ENCODE assay signal across 1 cellular context in the genomic region with DNA sequence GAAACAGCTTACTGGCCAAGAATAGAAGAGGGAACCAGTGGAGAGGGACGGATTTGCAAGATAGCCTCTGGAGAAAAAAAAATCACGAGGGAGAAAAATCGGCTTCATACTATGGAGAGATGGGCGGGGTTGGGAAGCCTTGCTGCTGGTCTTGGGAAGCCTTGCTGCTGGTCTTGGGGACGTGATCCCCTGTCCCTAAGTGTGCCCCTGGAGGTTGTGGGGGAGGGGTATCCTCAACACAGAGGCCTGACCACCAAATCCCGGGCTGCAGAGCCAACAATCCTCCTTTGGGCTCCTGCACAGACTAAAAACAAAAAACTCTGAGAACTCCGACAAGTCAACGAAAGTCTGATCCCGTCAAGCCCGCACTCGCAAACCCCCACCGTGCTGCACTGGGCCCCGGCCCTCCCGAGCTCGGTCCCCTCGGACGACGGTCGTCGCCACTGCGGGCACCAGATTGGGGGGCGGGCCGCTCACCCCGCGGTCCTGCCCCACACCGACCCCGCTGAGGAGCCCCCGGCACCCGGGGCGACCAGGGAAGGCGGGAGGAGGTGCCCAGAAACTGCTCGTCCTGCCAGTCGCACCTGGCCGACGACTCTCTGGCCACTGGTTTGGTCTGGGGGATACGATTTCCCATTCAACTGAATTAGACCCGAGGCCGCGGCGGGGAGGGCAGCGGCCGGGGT.
TF ChIP-seq lines count a peak whose summit lies in the region.

No MANE protein-coding gene starts in this region.

TF ChIP-seq in K562, 482 proteins besides CTCF, POLR2A, EP300 and RAD21 (continued from another document):
- TF ChIP-seq CC2D1A (IDR thresholded peaks at IDR 0.05) (no peak), MLLT1 (IDR thresholded peaks at IDR 0.05) (0 out of 4 replicates have a peak, but pooled peaks of 1 of the 2 experiments have one; percentile 34), MED1 (CRISPR knock-in tag; IDR thresholded peaks at IDR 0.05; ENCODE audit: borderline replicate concordance) (no peak), RBBP5 (IDR thresholded peaks at IDR 0.05; ENCODE audit: borderline replicate concordance, insufficient read depth, low read length, poor library complexity, severe bottlenecking) (peak; percentile 44), TEAD2 (tag; IDR thresholded peaks at IDR 0.05) (no peak), PCBP1 (IDR thresholded peaks at IDR 0.05; ENCODE audit: low read depth, low read length, poor library complexity, severe bottlenecking) (no peak), NR1H2 (CRISPR knock-in tag; IDR thresholded peaks at IDR 0.05) (no peak), ZBTB5 (IDR thresholded peaks at IDR 0.05) (no peak), ZNF12 (CRISPR knock-in tag; IDR thresholded peaks at IDR 0.05) (no peak; the same call in 1 of the 2 replicates), KDM5B (IDR thresholded peaks at IDR 0.05; ENCODE audit: insufficient replicate concordance, low read depth, low read length) (peak; percentile 22), TCF3 (CRISPR knock-in tag; IDR thresholded peaks at IDR 0.05) (no peak), RBM17 (IDR thresholded peaks at IDR 0.05; ENCODE audit: borderline replicate concordance, low read depth, low read length) (no peak), ZNF311 (CRISPR knock-in tag; IDR thresholded peaks at IDR 0.05) (no peak), CBX2 (IDR thresholded peaks at IDR 0.05; ENCODE audit: insufficient read depth, low read length, poor library complexity, severe bottlenecking) (no peak), ZNF263 (CRISPR knock-in tag; IDR thresholded peaks at IDR 0.05; ENCODE audit: borderline replicate concordance) (no peak), RNF2 (IDR thresholded peaks at IDR 0.05) (no peak), RFX5 (IDR thresholded peaks at IDR 0.05; ENCODE audit: low read depth, low read length) (no peak), ZZZ3 (IDR thresholded peaks at IDR 0.05) (no peak), ELK1 (CRISPR knock-in tag; IDR thresholded peaks at IDR 0.05) (no peak), ZNF551 (CRISPR knock-in tag; IDR thresholded peaks at IDR 0.05) (no peak), GABPB1 (CRISPR knock-in tag; IDR thresholded peaks at IDR 0.05) (no peak), ZNF174 (CRISPR knock-in tag; IDR thresholded peaks at IDR 0.05) (no peak), NCOA6 (IDR thresholded peaks at IDR 0.05) (0 out of 2 replicates have a peak, but pooled peaks have one; percentile 31)
- TF ChIP-seq, protein P1, sequence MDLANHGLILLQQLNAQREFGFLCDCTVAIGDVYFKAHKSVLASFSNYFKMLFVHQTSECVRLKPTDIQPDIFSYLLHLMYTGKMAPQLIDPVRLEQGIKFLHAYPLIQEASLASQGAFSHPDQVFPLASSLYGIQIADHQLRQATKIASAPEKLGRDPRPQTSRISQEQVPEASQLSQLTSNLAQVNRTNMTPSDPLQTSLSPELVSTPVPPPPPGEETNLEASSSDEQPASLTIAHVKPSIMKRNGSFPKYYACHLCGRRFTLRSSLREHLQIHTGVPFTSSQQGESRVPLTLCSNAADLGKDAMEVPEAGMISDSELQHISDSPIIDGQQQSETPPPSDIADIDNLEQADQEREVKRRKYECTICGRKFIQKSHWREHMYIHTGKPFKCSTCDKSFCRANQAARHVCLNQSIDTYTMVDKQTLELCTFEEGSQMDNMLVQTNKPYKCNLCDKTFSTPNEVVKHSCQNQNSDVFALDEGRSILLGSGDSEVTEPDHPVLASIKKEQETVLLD (IDR thresholded peaks at IDR 0.05), result no peak
- TF ChIP-seq, protein P2, sequence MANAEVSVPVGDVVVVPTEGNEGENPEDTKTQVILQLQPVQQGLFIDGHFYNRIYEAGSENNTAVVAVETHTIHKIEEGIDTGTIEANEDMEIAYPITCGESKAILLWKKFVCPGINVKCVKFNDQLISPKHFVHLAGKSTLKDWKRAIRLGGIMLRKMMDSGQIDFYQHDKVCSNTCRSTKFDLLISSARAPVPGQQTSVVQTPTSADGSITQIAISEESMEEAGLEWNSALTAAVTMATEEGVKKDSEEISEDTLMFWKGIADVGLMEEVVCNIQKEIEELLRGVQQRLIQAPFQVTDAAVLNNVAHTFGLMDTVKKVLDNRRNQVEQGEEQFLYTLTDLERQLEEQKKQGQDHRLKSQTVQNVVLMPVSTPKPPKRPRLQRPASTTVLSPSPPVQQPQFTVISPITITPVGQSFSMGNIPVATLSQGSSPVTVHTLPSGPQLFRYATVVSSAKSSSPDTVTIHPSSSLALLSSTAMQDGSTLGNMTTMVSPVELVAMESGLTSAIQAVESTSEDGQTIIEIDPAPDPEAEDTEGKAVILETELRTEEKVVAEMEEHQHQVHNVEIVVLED (CRISPR knock-in tag; IDR thresholded peaks at IDR 0.05), result no peak
- TF ChIP-seq, protein P3, sequence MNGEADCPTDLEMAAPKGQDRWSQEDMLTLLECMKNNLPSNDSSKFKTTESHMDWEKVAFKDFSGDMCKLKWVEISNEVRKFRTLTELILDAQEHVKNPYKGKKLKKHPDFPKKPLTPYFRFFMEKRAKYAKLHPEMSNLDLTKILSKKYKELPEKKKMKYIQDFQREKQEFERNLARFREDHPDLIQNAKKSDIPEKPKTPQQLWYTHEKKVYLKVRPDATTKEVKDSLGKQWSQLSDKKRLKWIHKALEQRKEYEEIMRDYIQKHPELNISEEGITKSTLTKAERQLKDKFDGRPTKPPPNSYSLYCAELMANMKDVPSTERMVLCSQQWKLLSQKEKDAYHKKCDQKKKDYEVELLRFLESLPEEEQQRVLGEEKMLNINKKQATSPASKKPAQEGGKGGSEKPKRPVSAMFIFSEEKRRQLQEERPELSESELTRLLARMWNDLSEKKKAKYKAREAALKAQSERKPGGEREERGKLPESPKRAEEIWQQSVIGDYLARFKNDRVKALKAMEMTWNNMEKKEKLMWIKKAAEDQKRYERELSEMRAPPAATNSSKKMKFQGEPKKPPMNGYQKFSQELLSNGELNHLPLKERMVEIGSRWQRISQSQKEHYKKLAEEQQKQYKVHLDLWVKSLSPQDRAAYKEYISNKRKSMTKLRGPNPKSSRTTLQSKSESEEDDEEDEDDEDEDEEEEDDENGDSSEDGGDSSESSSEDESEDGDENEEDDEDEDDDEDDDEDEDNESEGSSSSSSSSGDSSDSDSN (IDR thresholded peaks at IDR 0.05; ENCODE audit: borderline replicate concordance in 1 of 2, low read depth in 2 of 2, low read length in 2 of 2), result no peak
